ENCODE assay signal across 8 cellular contexts in the genomic region with DNA sequence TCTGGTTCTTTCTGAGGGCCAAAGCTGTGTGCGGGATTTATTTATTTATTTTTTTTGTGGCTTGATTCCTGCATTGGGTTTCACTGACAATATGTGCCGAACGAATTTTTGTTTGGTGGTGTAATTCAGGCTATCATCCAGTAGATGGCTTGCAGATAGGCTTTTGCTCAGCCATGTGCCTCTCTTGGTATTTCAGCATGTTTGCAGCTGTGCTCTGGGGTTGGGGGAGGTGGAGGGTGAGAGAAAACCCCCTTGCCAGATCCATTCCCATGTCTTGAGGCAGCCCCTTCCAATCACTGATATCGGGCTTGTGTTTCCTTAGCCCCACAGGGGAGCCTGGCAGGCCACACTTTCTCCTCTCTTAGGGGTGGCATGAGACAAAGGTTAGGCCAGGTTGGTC.
DNase-seq lines count a peak whose midpoint lies in the region; ATAC-seq and TF ChIP-seq lines count a peak whose summit lies in the region.

No MANE protein-coding gene starts in this region.

- peaks cover 2% of the 10 kb centered on the region for H3K4me1 Mint-ChIP-seq in T-helper 2 cell treated with Interferon-gamma antibody and Interleukin-4, amounts not matched to agents 5 μg/mL and 100 μg/mL, for 36 hours (ENCODE audit: low read depth)
- peaks cover under 1% of the 10 kb centered on the region for H3K4me1 Mint-ChIP-seq in activated T-helper 2 cell treated with anti-CD3 and anti-CD28 coated beads, Interferon-gamma antibody, Interleukin-2, Interleukin-4, amounts not matched to agents 10 μg/mL and 5 μg/mL and 100 μg/mL, durations not matched to agents 14 hours and 24 hours and 36 hours (ENCODE audit: low read depth)

- H3K9me3 Mint-ChIP-seq in T-helper 2 cell treated with Interferon-gamma antibody and Interleukin-4, amounts not matched to agents 5 μg/mL and 100 μg/mL, for 36 hours, result peaks cover 45% of the 10 kb centered on the region
- H3K9me3 Mint-ChIP-seq in activated T-helper 2 cell treated with anti-CD3 and anti-CD28 coated beads, Interferon-gamma antibody, Interleukin-2, Interleukin-4, amounts not matched to agents 10 μg/mL and 5 μg/mL and 100 μg/mL, durations not matched to agents 14 hours and 24 hours and 36 hours, result peaks cover 71% of the 10 kb centered on the region

- H3K27ac Mint-ChIP-seq in T-helper 2 cell treated with Interferon-gamma antibody and Interleukin-4, amounts not matched to agents 5 μg/mL and 100 μg/mL, for 36 hours, result no peak overlapping the region
- no peak overlapping the region for H3K27ac Mint-ChIP-seq in activated T-helper 2 cell treated with anti-CD3 and anti-CD28 coated beads, Interferon-gamma antibody, Interleukin-2, Interleukin-4, amounts not matched to agents 10 μg/mL and 5 μg/mL and 100 μg/mL, durations not matched to agents 14 hours and 24 hours and 36 hours

- no peak overlapping the region for H3K4me3 Mint-ChIP-seq in T-helper 2 cell treated with Interferon-gamma antibody and Interleukin-4, amounts not matched to agents 5 μg/mL and 100 μg/mL, for 36 hours
- no peak overlapping the region for H3K4me3 Mint-ChIP-seq in activated T-helper 2 cell treated with anti-CD3 and anti-CD28 coated beads, Interferon-gamma antibody, Interleukin-2, Interleukin-4, amounts not matched to agents 10 μg/mL and 5 μg/mL and 100 μg/mL, durations not matched to agents 14 hours and 24 hours and 36 hours (ENCODE audit: low read depth)

- H3K4me3 ChIP-seq in H7 (ENCODE audit: insufficient read depth, low read depth, low read length), result no peak overlapping the region

- peaks cover 14% of the 10 kb centered on the region for H3K27me3 Mint-ChIP-seq in T-helper 2 cell treated with Interferon-gamma antibody and Interleukin-4, amounts not matched to agents 5 μg/mL and 100 μg/mL, for 36 hours (ENCODE audit: low read depth)
- peaks cover 4% of the 10 kb centered on the region for H3K27me3 Mint-ChIP-seq in activated T-helper 2 cell treated with anti-CD3 and anti-CD28 coated beads, Interferon-gamma antibody, Interleukin-2, Interleukin-4, amounts not matched to agents 10 μg/mL and 5 μg/mL and 100 μg/mL, durations not matched to agents 14 hours and 24 hours and 36 hours (ENCODE audit: low read depth)

- DNase-seq in CD1c-positive myeloid dendritic cell (ENCODE audit: extremely low spot score), result peak; percentile 6
- DNase-seq in H7, result peak; percentile 14
- DNase-seq in RPMI7951 (ENCODE audit: low read depth), result peak; percentile 2
- DNase-seq in iPS-NIHi7 (ENCODE audit: extremely low spot score), result peak; percentile 50
- no peak for DNase-seq in GM13976 (ENCODE audit: low spot score)
- DNase-seq in T-helper 2 cell treated with Interferon-gamma antibody and Interleukin-4, amounts not matched to agents 5 μg/mL and 100 μg/mL, for 36 hours (ENCODE audit: low spot score), result no peak
- no peak for DNase-seq in activated T-helper 2 cell treated with anti-CD3 and anti-CD28 coated beads, Interferon-gamma antibody, Interleukin-2, Interleukin-4, amounts not matched to agents 10 μg/mL and 5 μg/mL and 100 μg/mL, durations not matched to agents 14 hours and 24 hours and 36 hours (ENCODE audit: low spot score)

- peaks cover 15% of the 10 kb centered on the region for H3K36me3 Mint-ChIP-seq in T-helper 2 cell treated with Interferon-gamma antibody and Interleukin-4, amounts not matched to agents 5 μg/mL and 100 μg/mL, for 36 hours (ENCODE audit: low read depth)
- H3K36me3 Mint-ChIP-seq in activated T-helper 2 cell treated with anti-CD3 and anti-CD28 coated beads, Interferon-gamma antibody, Interleukin-2, Interleukin-4, amounts not matched to agents 10 μg/mL and 5 μg/mL and 100 μg/mL, durations not matched to agents 14 hours and 24 hours and 36 hours (ENCODE audit: low read depth), result peaks cover 13% of the 10 kb centered on the region

- in situ Hi-C loops in GM13976 (cut with MboI; ENCODE audit: low sequenced_read_pairs, unreplicated experiment), result no loop called here

- H3K27me3 ChIP-seq in H7 (ENCODE audit: control insufficient read depth, insufficient read depth, low read length), result no peaks in the 10 kb centered on the region

- ATAC-seq in GM19023 (IDR thresholded peaks at IDR 0.05; ENCODE audit: unreplicated experiment), result no peak

- no peak for TF ChIP-seq CTCF in GM13976 (IDR thresholded peaks at IDR 0.05; ENCODE audit: borderline replicate concordance, control extremely low read depth, extremely low read depth, insufficient read depth, missing control alignments)

- intact Hi-C loops in activated T-helper 2 cell treated with anti-CD3 and anti-CD28 coated beads, Interferon-gamma antibody, Interleukin-2, Interleukin-4, amounts not matched to agents 10 μg/mL and 5 μg/mL and 100 μg/mL, durations not matched to agents 14 hours and 24 hours and 36 hours (cut with micrococcal nuclease), result no loop called here

- H3K36me3 ChIP-seq in H7 (replicated peaks; ENCODE audit: control insufficient read depth, insufficient read depth, low read length), result no peaks in the 10 kb centered on the region

Comparison
In these comparisons a context has a peak if more than half of its experiments do, and no peak if none do; other contexts are left out.
1. DNase-seq: peak in CD1c-positive myeloid dendritic cell (single experiment), H7 (single experiment), RPMI7951 (single experiment) and iPS-NIHi7 (single experiment); none in GM13976 (single experiment), T-helper 2 cell treated with Interferon-gamma antibody and Interleukin-4, amounts not matched to agents 5 μg/mL and 100 μg/mL, for 36 hours (single experiment) and activated T-helper 2 cell treated with anti-CD3 and anti-CD28 coated beads, Interferon-gamma antibody, Interleukin-2, Interleukin-4, amounts not matched to agents 10 μg/mL and 5 μg/mL and 100 μg/mL, durations not matched to agents 14 hours and 24 hours and 36 hours (single experiment).